ENCODE assay signal across 8 cellular contexts in the genomic region with DNA sequence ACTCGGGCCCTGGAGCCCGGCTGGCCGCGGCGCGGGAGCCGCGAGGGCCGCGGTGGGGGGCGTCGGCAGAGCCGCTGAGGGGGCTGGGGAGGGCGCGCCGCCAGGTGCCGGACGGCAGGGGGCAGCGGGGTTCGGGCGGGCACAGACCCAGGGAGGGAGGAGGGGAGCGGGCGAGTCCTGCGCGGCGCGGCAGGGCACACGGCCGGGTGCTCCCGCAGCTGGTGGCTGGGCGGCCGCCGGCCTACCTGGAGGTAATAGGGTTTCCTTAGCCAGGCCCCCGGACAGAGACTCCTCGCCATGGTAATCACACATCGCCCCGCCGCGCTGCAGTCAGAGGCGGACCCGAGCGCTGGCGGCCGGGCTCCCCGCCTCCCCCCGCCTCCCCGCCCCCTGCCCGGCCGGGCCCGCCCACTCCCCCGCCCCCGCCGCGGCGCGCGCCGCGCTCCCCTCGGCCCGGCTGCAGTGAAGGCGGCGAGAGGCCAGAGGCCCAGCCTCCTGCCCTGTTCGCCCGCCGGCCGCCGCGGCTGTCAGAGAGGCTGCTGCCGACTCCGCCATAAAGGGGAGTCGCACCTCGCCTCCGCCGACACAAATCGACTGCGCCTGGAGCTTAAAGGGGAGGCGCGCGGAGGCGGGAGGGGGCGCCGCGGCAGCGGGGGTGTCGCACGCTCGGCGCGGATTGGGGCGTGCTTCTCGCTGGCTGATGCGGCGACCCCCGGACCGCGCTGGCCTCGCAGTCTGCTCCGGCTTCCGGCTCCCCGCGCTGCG. TPM values are rescaled to one million over a fixed set of nuclear protein-coding genes. Genes with fewer than 3 reads are reported as not detected.
DNase-seq lines count a peak whose midpoint lies in the region; ATAC-seq and TF ChIP-seq lines count a peak whose summit lies in the region.

A gene (minus strand): TSS at position 332 of the 765 bp plus-strand sequence. CDS start 33 bp downstream, at position 299.

- no peaks in the 10 kb centered on the region for H3K9me2 ChIP-seq in GM23338 (ENCODE audit: insufficient read depth)

- H3K4me3 ChIP-seq in GM23338 (peak within 1 kb of the TSS; percentile 75), LNCaP clone FGC (ENCODE audit: low read depth, low read length) (peak within 1 kb of the TSS; percentile 71), heart right ventricle (peak within 1 kb of the TSS; percentile 52 to 99 (median 88)), prostate gland (peak within 1 kb of the TSS; percentile 69 to 95), upper lobe of right lung (peak within 1 kb of the TSS; percentile 79)

- H3K79me2 ChIP-seq in GM23338 (replicated peaks; ENCODE audit: insufficient read depth), result no peaks in the 10 kb centered on the region

- H3K36me3 ChIP-seq in GM23338 (ENCODE audit: insufficient read depth) (no peaks in the 10 kb centered on the region), heart right ventricle (no peaks in the 10 kb centered on the region), prostate gland (no peaks in the 10 kb centered on the region), upper lobe of right lung (no peaks in the 10 kb centered on the region)

- peak within 1 kb of the TSS; percentile 30; the same call in 1 of the 2 replicates for H3K27ac ChIP-seq in GM23338 (ENCODE audit: low read depth)
- peak within 1 kb of the TSS; percentile 63 to 98 (median 97) for H3K27ac ChIP-seq in heart right ventricle
- peak within 1 kb of the TSS; percentile 95 to 96 for H3K27ac ChIP-seq in prostate gland
- H3K27ac ChIP-seq in upper lobe of right lung, result peak within 1 kb of the TSS; percentile 93

- DNase-seq in ELR (ENCODE audit: low read depth), result peak; percentile 81
- peak; percentile 87 for DNase-seq in GM23338 (ENCODE audit: low spot score)
- DNase-seq in LNCaP clone FGC (ENCODE audit: low read depth), result no peak
- peak; percentile 79 for DNase-seq in SW480 (ENCODE audit: low spot score)
- DNase-seq in activated naive CD8-positive, alpha-beta T cell treated with anti-CD3 and anti-CD28 coated beads, Interleukin-2, amount 50 U/mL, for 24 hours, result peak; percentile 76
- DNase-seq in heart right ventricle, result peak; percentile 72 to 81
- peak; percentile 65 for DNase-seq in prostate gland (ENCODE audit: low spot score)
- DNase-seq in upper lobe of right lung, result peak; percentile 89

- peaks cover 4% of the 10 kb centered on the region for H3K27me3 Mint-ChIP-seq in GM23338 (ENCODE audit: insufficient read depth, low read depth, poor library complexity)
- H3K27me3 Mint-ChIP-seq in activated naive CD8-positive, alpha-beta T cell treated with anti-CD3 and anti-CD28 coated beads, Interleukin-2, amount 50 U/mL, for 24 hours, result no peaks in the 10 kb centered on the region

- H3K27ac Mint-ChIP-seq in GM23338, result no peak within 1 kb of the TSS
- peak within 1 kb of the TSS; percentile 97 for H3K27ac Mint-ChIP-seq in activated naive CD8-positive, alpha-beta T cell treated with anti-CD3 and anti-CD28 coated beads, Interleukin-2, amount 50 U/mL, for 24 hours

- ATAC-seq in GM23338, result peak; percentile 72
- peak; percentile 47 for ATAC-seq in activated naive CD8-positive, alpha-beta T cell treated with anti-CD3 and anti-CD28 coated beads, Interleukin-2, amount 50 U/mL, for 24 hours
- peak; percentile 73 to 91 (median 86) for ATAC-seq in heart right ventricle
- ATAC-seq in upper lobe of right lung, result peak; percentile 90

- H3K4me1 Mint-ChIP-seq in GM23338, result peaks cover 7% of the 10 kb centered on the region; the same call in 2 of the 3 replicates
- peaks cover 36% of the 10 kb centered on the region for H3K4me1 Mint-ChIP-seq in activated naive CD8-positive, alpha-beta T cell treated with anti-CD3 and anti-CD28 coated beads, Interleukin-2, amount 50 U/mL, for 24 hours

- H3F3A ChIP-seq in GM23338 (replicated peaks; ENCODE audit: low read depth), result no peaks in the 10 kb centered on the region

- H3K4me1 ChIP-seq in GM23338 (ENCODE audit: insufficient read depth), result peaks cover 14% of the 10 kb centered on the region
- peaks cover 0 to 39% (median 20%) of the 10 kb centered on the region in 9 donors for H3K4me1 ChIP-seq in heart right ventricle
- no peaks in the 10 kb centered on the region for H3K4me1 ChIP-seq in prostate gland (replicated peaks)
- no peaks in the 10 kb centered on the region for H3K4me1 ChIP-seq in upper lobe of right lung

- intact Hi-C loops in heart right ventricle (cut with DNase I), result loop anchor here in 8 of 10 donors (1.0 to 10.0 kb wide), 7 partner anchors 31 to 107 kb away; no protein-coding TSS in a partner anchor
- intact Hi-C loops in prostate gland (cut with DNase I), result loop anchor here (2.0 kb wide), 1 partner anchor 103 kb away; no protein-coding TSS in a partner anchor
- intact Hi-C loops in upper lobe of right lung (cut with DNase I), result no loop called here

- peak; percentile 72 for TF ChIP-seq POLR2A in prostate gland (IDR thresholded peaks at IDR 0.05)

- H2AFZ ChIP-seq in GM23338, result peak within 1 kb of the TSS; percentile 98

- H3K9me3 ChIP-seq in heart right ventricle (no peaks in the 10 kb centered on the region), prostate gland (no peaks in the 10 kb centered on the region), upper lobe of right lung (no peaks in the 10 kb centered on the region)

- no peaks in the 10 kb centered on the region for H3K36me3 Mint-ChIP-seq in GM23338 (ENCODE audit: low read depth)
- peaks cover 8% of the 10 kb centered on the region for H3K36me3 Mint-ChIP-seq in activated naive CD8-positive, alpha-beta T cell treated with anti-CD3 and anti-CD28 coated beads, Interleukin-2, amount 50 U/mL, for 24 hours (ENCODE audit: low read depth)

- H3K4me2 ChIP-seq in GM23338, result peak within 1 kb of the TSS; percentile 94

- TF ChIP-seq CTCF in GM23338 (conservative IDR thresholded peaks at IDR 0.05; ENCODE audit: low read depth in 2 of 2), result peak in 1 of 2 experiments; percentile 37; a peak in 1 of 4 replicates
- TF ChIP-seq CTCF in LNCaP clone FGC (IDR thresholded peaks at IDR 0.05; ENCODE audit: control insufficient read depth, extremely low read depth, insufficient read depth), result no peak
- peak in 5 of 9 donors; percentile 16 to 44 (median 21) for TF ChIP-seq CTCF in heart right ventricle (IDR thresholded peaks at IDR 0.05)
- peak in 1 of 4 experiments; percentile 28 for TF ChIP-seq CTCF in prostate gland (IDR thresholded peaks at IDR 0.05)
- TF ChIP-seq CTCF in upper lobe of right lung (IDR thresholded peaks at IDR 0.05), result no peak

- H3K4me3 Mint-ChIP-seq in GM23338, result peak within 1 kb of the TSS; percentile 85
- H3K4me3 Mint-ChIP-seq in activated naive CD8-positive, alpha-beta T cell treated with anti-CD3 and anti-CD28 coated beads, Interleukin-2, amount 50 U/mL, for 24 hours, result peak within 1 kb of the TSS; percentile 91

- H3K9me3 Mint-ChIP-seq in GM23338, result no peaks in the 10 kb centered on the region
- H3K9me3 Mint-ChIP-seq in activated naive CD8-positive, alpha-beta T cell treated with anti-CD3 and anti-CD28 coated beads, Interleukin-2, amount 50 U/mL, for 24 hours, result no peaks in the 10 kb centered on the region

- 0 to 1% methylated on average over 65 to 102 of the region's 103 CpGs for WGBS in heart right ventricle, 2 donors
- under 1% methylated on average over 76 of the region's 103 CpGs for WGBS in prostate gland

- H4K20me1 ChIP-seq in GM23338 (replicated peaks; ENCODE audit: insufficient read depth), result no peaks in the 10 kb centered on the region; the same call in 1 of the 2 replicates

- H3K27me3 ChIP-seq in GM23338 (ENCODE audit: insufficient read depth) (peaks cover 6% of the 10 kb centered on the region), heart right ventricle (peaks cover 0 to 4% (median 0%) of the 10 kb centered on the region in 7 donors), prostate gland (replicated peaks; ENCODE audit: insufficient read depth) (no peaks in the 10 kb centered on the region), upper lobe of right lung (no peaks in the 10 kb centered on the region)

TF ChIP-seq in GM23338, 12 proteins besides CTCF, POLR2A, EP300 and RAD21:
- TF ChIP-seq NANOG (IDR thresholded peaks at IDR 0.05; ENCODE audit: borderline replicate concordance) (no peak), POLR2AphosphoS5 (IDR thresholded peaks at IDR 0.05; ENCODE audit: low read depth) (peak; percentile 74)

RNA-seq across cellular contexts. Expression of the gene that starts here (rescaled TPM):
- total RNA-seq in GM23338 (2014; rRNA removed; shearing (Covaris generic)), result 5.0 and 6.1 TPM in 2 replicates
- polyA plus RNA-seq in GM23338 (2016; fragmentation: Nextera tagmentation; extraction: Ambion mirVana) (3.3 and 4.8 TPM in 2 replicates), heart right ventricle (1 to 10 TPM; 3.4 to 4.5 TPM)
- total RNA-seq in heart right ventricle (1 to 10 TPM; 4.5 to 8.5 (median 6.4) TPM), prostate gland (10 to 100 TPM in 1 of 2 donors, 1 to 10 TPM in 1; 9.2 to 22.2 TPM), upper lobe of right lung (4.6 TPM)

Comparison
In these comparisons a context has a peak if more than half of its experiments do, and no peak if none do; other contexts are left out.
1. H3K27ac ChIP-seq: peak in every context shown above with its lines; median percentile 97 in heart right ventricle; 96 in prostate gland; 93 in upper lobe of right lung; 30 in GM23338.
2. CTCF ChIP-seq: peak in heart right ventricle (5 of 9); none in LNCaP clone FGC (single experiment) and upper lobe of right lung (single experiment).
3. Peak in every context shown above with its lines, with median percentiles within 50 percentile points of each other: ATAC-seq and H3K4me3 ChIP-seq.